25 cellular contexts compared by ENCODE assay signal in the genomic region with DNA sequence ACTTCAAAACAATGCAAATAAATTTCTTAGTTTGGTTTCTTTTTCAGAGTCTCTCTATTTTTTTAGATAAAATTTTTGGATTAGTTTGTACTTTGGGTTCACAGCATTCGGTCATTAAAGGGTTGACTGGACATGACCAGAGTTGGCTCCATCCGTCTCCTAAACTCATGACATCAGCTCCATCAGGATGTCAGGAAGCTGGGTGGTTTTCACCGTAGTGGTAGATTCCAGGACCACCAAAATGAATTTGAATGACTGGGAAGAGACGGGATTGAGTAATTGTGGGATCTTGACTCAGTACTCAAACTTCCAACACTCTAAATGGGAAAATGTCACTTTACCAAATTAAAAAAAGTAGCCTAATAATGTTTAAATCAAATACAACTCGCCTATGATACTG.
"Had no signal": no experiment of that assay in that cellular context is flagged by ENCODE, and none has a peak within 500 bp of the region (broad histone marks: within the 10 kb centered on the region; RNA-seq: fewer than 3 reads in every experiment).

No MANE protein-coding gene starts in this region.

- H3K27me3 ChIP-seq: body of pancreas, gastrocnemius medialis, heart left ventricle, neural progenitor cell, sigmoid colon, spleen, upper lobe of left lung had no signal

- H3K36me3 ChIP-seq: gastrocnemius medialis, heart left ventricle, lower lobe of right lung, neural progenitor cell, sigmoid colon, spleen, upper lobe of left lung had no signal

- FAIRE-seq: islet of Langerhans had no signal

- H3K4me2 ChIP-seq: neural progenitor cell had no signal

- H2AFZ ChIP-seq: neural progenitor cell had no signal

- ATAC-seq: body of pancreas; gastrocnemius medialis; left colon; lower lobe of right lung; naive thymus-derived CD4-positive, alpha-beta T cell had no signal

- DNase-seq: activated B cell treated with CpG ODN at 0.5 μM for 24 hours; activated CD4-positive, alpha-beta T cell treated with anti-CD3 and anti-CD28 coated beads for 4 hours; activated CD4-positive, alpha-beta T cell treated with anti-CD3 and anti-CD28 coated beads, Interleukin-2, amount 50 U/mL, for 48 hours; activated CD8-positive, alpha-beta memory T cell treated with anti-CD3 and anti-CD28 coated beads, Interleukin-2, amount 50 U/mL, for 48 hours; activated naive CD4-positive, alpha-beta T cell treated with anti-CD3 and anti-CD28 coated beads for 36 hours; activated naive CD8-positive, alpha-beta T cell treated with anti-CD3 and anti-CD28 coated beads, Interleukin-2, amount 10 ng/mL, durations not matched to agents 7 days and 5 days; activated T-cell treated with anti-CD3 and anti-CD28 coated beads, Interleukin-2, amount 50 U/mL, for 48 hours; amygdala; body of pancreas; dermis blood vessel endothelial cell; effector memory CD4-positive, alpha-beta T cell; gastrocnemius medialis; heart left ventricle; left colon; lower lobe of right lung; naive thymus-derived CD4-positive, alpha-beta T cell; retina; sigmoid colon; spleen; stimulated activated CD4-positive, alpha-beta T cell treated with anti-CD3 and anti-CD28 coated beads, Interleukin-4, amount 100 ng/mL, for 1 hour; stimulated activated naive CD4-positive, alpha-beta T cell; T-helper 9 cell; upper lobe of left lung had no signal

- H3K9me3 ChIP-seq: body of pancreas, gastrocnemius medialis, heart left ventricle, lower lobe of right lung, sigmoid colon, spleen, upper lobe of left lung had no signal

- H3K27ac ChIP-seq: body of pancreas, gastrocnemius medialis, lower lobe of right lung, neural progenitor cell, sigmoid colon, spleen, upper lobe of left lung had no signal

- H3K4me1 ChIP-seq: lower lobe of right lung, neural progenitor cell, sigmoid colon, spleen, upper lobe of left lung had no signal

- H3K4me3 ChIP-seq: body of pancreas, gastrocnemius medialis, heart left ventricle, lower lobe of right lung, neural progenitor cell, sigmoid colon, spleen, upper lobe of left lung had no signal

- H3K9ac ChIP-seq: neural progenitor cell had no signal
